ENCODE assay signal across 29 cellular contexts in the genomic region with DNA sequence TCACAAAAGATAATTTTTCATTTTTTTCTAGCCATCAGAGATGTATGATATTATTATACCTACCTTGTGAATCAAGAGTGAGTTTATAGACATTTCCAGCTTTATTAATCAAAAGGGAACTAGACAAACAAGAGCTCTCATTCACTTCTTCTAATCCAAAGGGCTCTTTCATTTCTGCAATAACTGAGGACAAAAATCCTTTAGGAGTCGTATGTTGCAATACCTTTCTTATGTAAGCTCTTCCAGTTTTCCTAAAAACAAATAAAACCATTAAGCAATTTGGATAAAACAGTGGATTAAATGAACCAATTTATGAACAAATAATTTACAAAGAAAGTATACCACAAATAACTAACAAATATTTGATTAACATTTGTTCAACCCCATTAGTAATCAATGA.
"Had no signal": no experiment of that assay in that cellular context is flagged by ENCODE, and none has a peak within 500 bp of the region (broad histone marks: within the 10 kb centered on the region; RNA-seq: fewer than 3 reads in every experiment).

No MANE protein-coding gene starts in this region.

- H3K36me3 ChIP-seq: neutrophil, spleen, suprapubic skin, tibial artery, transverse colon, upper lobe of right lung, uterus had no signal

- H3K9ac ChIP-seq: parathyroid adenoma had no signal

- H2AFZ ChIP-seq: parathyroid adenoma had no signal

- H3K4me1 ChIP-seq: parathyroid adenoma, psoas muscle, spleen, suprapubic skin, testis, tibial artery, transverse colon, upper lobe of right lung, uterus had no signal

- H3K4me3 ChIP-seq: psoas muscle, skin epidermis, smooth muscle cell, spleen, suprapubic skin, testis, tibial artery, transverse colon, upper lobe of right lung, uterus had no signal

- H3K79me2 ChIP-seq: parathyroid adenoma had no signal

- DNase-seq: naive thymus-derived CD8-positive, alpha-beta T cell; nephron progenitor cell; nucleus accumbens; posterior cingulate gyrus; psoas muscle; right cardiac atrium; spleen; stimulated activated CD4-positive, alpha-beta T cell treated with anti-CD3 and anti-CD28 coated beads, Interleukin-12 subunit alpha, Interleukin-12 subunit beta, amount 100 ng/mL, for 4 hours; stimulated activated CD4-positive, alpha-beta T cell treated with anti-CD3 and anti-CD28 coated beads, Interleukin-1b, Interleukin-23, amount 100 ng/mL, for 48 hours; stimulated activated CD4-positive, alpha-beta T cell treated with anti-CD3 and anti-CD28 coated beads, Interleukin-4, amount 100 ng/mL, for 1 hour; stimulated activated CD4-positive, alpha-beta T cell treated with anti-CD3 and anti-CD28 coated beads, Interleukin-4, amount 100 ng/mL, for 4 hours; stimulated activated CD8-positive, alpha-beta memory T cell treated with anti-CD3 and anti-CD28 coated beads, Interleukin-4, amount 100 ng/mL, for 48 hours; stimulated activated naive CD4-positive, alpha-beta T cell; stimulated activated naive CD8-positive, alpha-beta T cell treated with anti-CD3 and anti-CD28 coated beads, Interleukin-15, amount 100 ng/mL, for 72 hours; stimulated activated naive CD8-positive, alpha-beta T cell treated with anti-CD3 and anti-CD28 coated beads, Interleukin-15, Interleukin-2, amounts not matched to agents 100 U/mL and 50 U/mL, for 24 hours; substantia nigra; testis; tibial artery; transverse colon; upper lobe of right lung; uterus had no signal

- H3K9me3 ChIP-seq: neutrophil, psoas muscle, spleen, suprapubic skin, testis, tibial artery, transverse colon, upper lobe of right lung, uterus had no signal

- ATAC-seq: naive thymus-derived CD8-positive, alpha-beta T cell; natural killer cell treated with Interleukin-12 subunit alpha and Interleukin-12 subunit beta and Interleukin-15 and Interleukin-18, amount 100 ng/mL, for 72 hours; psoas muscle; right cardiac atrium; sciatic nerve; stimulated activated memory B cell treated with anti-CD40 and anti-IgM and Interleukin-4, amounts not matched to agents 10 μg/mL and 1 μg/mL and 100 μg/mL, for 72 hours; stimulated activated naive CD8-positive, alpha-beta T cell treated with anti-CD3 and anti-CD28 coated beads, Interleukin-15, amount 100 ng/mL, for 72 hours; stimulated activated naive CD8-positive, alpha-beta T cell treated with anti-CD3 and anti-CD28 coated beads, Interleukin-15, Interleukin-2, amounts not matched to agents 100 U/mL and 50 U/mL, for 24 hours; upper lobe of right lung had no signal

- H3K27ac ChIP-seq: neutrophil, parathyroid adenoma, psoas muscle, skin epidermis, spleen, suprapubic skin, testis, tibial artery, transverse colon, upper lobe of right lung, uterus had no signal

- H3K27me3 ChIP-seq: neutrophil, spleen, suprapubic skin, testis, tibial artery, transverse colon, upper lobe of right lung, uterus had no signal

- H3K4me2 ChIP-seq: smooth muscle cell had no signal
